ENCODE assay signal across 25 cellular contexts in the genomic region with DNA sequence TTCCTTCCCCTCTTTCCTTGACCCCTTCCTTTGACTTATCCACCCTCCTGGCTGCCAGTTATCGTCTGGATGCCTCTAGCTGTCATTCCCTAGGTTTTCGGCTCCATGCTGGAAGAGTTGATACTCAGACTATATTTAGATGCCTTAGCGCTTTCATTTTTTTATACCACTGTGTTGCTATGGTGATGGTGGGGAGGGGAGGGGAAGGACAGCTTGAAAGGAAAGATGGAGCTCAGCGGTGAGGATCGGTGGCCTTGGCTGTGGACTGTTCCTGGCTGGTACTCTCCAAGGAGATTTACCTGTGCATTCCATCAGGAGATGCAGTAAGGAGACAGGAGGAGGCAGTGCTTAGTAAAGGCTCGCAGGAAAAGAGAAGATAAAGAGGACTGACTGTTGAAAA.
"Had no signal": no experiment of that assay in that cellular context is flagged by ENCODE, and none has a peak within 500 bp of the region (broad histone marks: within the 10 kb centered on the region; RNA-seq: fewer than 3 reads in every experiment).

No MANE protein-coding gene starts in this region.

- H3K4me2 ChIP-seq: KMS-11 had no signal

- H3K27ac Mint-ChIP-seq: activated B cell treated with CpG ODN at 0.5 μM for 24 hours; activated CD4-positive, alpha-beta memory T cell treated with anti-CD3 and anti-CD28 coated beads for 36 hours; activated CD4-positive, alpha-beta T cell treated with anti-CD3 and anti-CD28 coated beads, Interleukin-2, amount 10 ng/mL, durations not matched to agents 7 days and 5 days; activated naive CD4-positive, alpha-beta T cell treated with anti-CD3 and anti-CD28 coated beads for 36 hours; activated naive CD8-positive, alpha-beta T cell; activated T-helper 17 cell treated with anti-CD3 and anti-CD28 coated beads, Interleukin-2, amount 50 U/mL, for 72 hours; IgD-negative memory B cell; T-helper 17 cell had no signal

- H3K9ac ChIP-seq: KMS-11 had no signal

- H3K4me1 Mint-ChIP-seq: activated B cell treated with CpG ODN at 0.5 μM for 24 hours; activated CD4-positive, alpha-beta T cell treated with anti-CD3 and anti-CD28 coated beads, Interleukin-2, amount 10 ng/mL, durations not matched to agents 7 days and 5 days; activated T-helper 17 cell treated with anti-CD3 and anti-CD28 coated beads, Interleukin-2, amount 50 U/mL, for 72 hours; T-helper 17 cell had no signal

- ATAC-seq: activated T-helper 17 cell treated with anti-CD3 and anti-CD28 coated beads, Interleukin-2, amount 50 U/mL, for 72 hours; PC-3; T-helper 17 cell had no signal

- FAIRE-seq: astrocyte, RCC 7860 had no signal

- H3K9me3 Mint-ChIP-seq: activated B cell treated with CpG ODN at 0.5 μM for 24 hours; activated CD4-positive, alpha-beta memory T cell treated with anti-CD3 and anti-CD28 coated beads for 36 hours; activated CD4-positive, alpha-beta T cell treated with anti-CD3 and anti-CD28 coated beads, Interleukin-2, amount 10 ng/mL, durations not matched to agents 7 days and 5 days; activated naive CD4-positive, alpha-beta T cell treated with anti-CD3 and anti-CD28 coated beads for 36 hours; activated T-helper 17 cell treated with anti-CD3 and anti-CD28 coated beads, Interleukin-2, amount 50 U/mL, for 72 hours; IgD-negative memory B cell had no signal

- H3K4me1 ChIP-seq: SJSA1 had no signal

- H3K27me3 ChIP-seq: brain microvascular endothelial cell, SJSA1 had no signal

- H3K36me3 ChIP-seq: brain microvascular endothelial cell, cardiac muscle cell, MG63, SJSA1 had no signal

- H3K4me3 ChIP-seq: cardiac muscle cell, MG63, SJSA1 had no signal

- DNase-seq: activated B cell treated with CpG ODN at 0.5 μM for 24 hours; activated CD4-positive, alpha-beta memory T cell treated with anti-CD3 and anti-CD28 coated beads for 36 hours; activated CD4-positive, alpha-beta T cell treated with anti-CD3 and anti-CD28 coated beads for 1 hour; activated CD4-positive, alpha-beta T cell treated with anti-CD3 and anti-CD28 coated beads, Interleukin-2, amount 10 ng/mL, durations not matched to agents 7 days and 5 days; activated gamma-delta T cell; activated naive CD4-positive, alpha-beta T cell treated with anti-CD3 and anti-CD28 coated beads for 36 hours; activated T-cell treated with anti-CD3 and anti-CD28 coated beads for 4 hours; activated T-cell treated with anti-CD3 and anti-CD28 coated beads, Interleukin-2, amount 50 U/mL, for 48 hours; brain microvascular endothelial cell; MG63; MV-4-11; NCI-H1436; NCI-H226; NCI-H526 treated with DMSO at 0.1 percent for 48 hours; PC-3; T-helper 17 cell; T-helper 9 cell had no signal

- H3K9me3 ChIP-seq: MG63, SJSA1 had no signal

- H3K36me3 Mint-ChIP-seq: activated CD4-positive, alpha-beta memory T cell treated with anti-CD3 and anti-CD28 coated beads for 36 hours; activated naive CD8-positive, alpha-beta T cell; IgD-negative memory B cell had no signal

- H3K27ac ChIP-seq: brain microvascular endothelial cell, cardiac muscle cell, KMS-11, SJSA1 had no signal

- H3K4me3 Mint-ChIP-seq: activated B cell treated with CpG ODN at 0.5 μM for 24 hours; activated CD4-positive, alpha-beta memory T cell treated with anti-CD3 and anti-CD28 coated beads for 36 hours; activated CD4-positive, alpha-beta T cell treated with anti-CD3 and anti-CD28 coated beads, Interleukin-2, amount 10 ng/mL, durations not matched to agents 7 days and 5 days; activated naive CD4-positive, alpha-beta T cell treated with anti-CD3 and anti-CD28 coated beads for 36 hours; activated naive CD8-positive, alpha-beta T cell; activated T-helper 17 cell treated with anti-CD3 and anti-CD28 coated beads, Interleukin-2, amount 50 U/mL, for 72 hours; IgD-negative memory B cell; T-helper 17 cell had no signal
